36 cellular contexts compared by ENCODE assay signal in genomic region chr10:133362846-133363245, GRCh38. TPM values are rescaled to one million over a fixed set of nuclear protein-coding genes. Genes with fewer than 3 reads are reported as not detected.
"Had no signal": no experiment of that assay in that cellular context is flagged by ENCODE, and none has a peak within 500 bp of the region (broad histone marks: within the 10 kb centered on the region; RNA-seq: fewer than 3 reads in every experiment).

No MANE protein-coding gene starts in this region.

- H3K4me3 ChIP-seq: PC-9 had no signal

- H3K27me3 Mint-ChIP-seq: activated CD4-positive, alpha-beta memory T cell treated with anti-CD3 and anti-CD28 coated beads, Interleukin-2, amount 10 ng/mL, durations not matched to agents 7 days and 5 days; activated CD8-positive, alpha-beta memory T cell treated with anti-CD3 and anti-CD28 coated beads, Interleukin-2, amount 10 ng/mL, durations not matched to agents 7 days and 5 days; activated naive CD4-positive, alpha-beta T cell treated with anti-CD3 and anti-CD28 coated beads, Interleukin-2, amount 10 ng/mL, durations not matched to agents 7 days and 5 days; activated naive CD8-positive, alpha-beta T cell; activated naive CD8-positive, alpha-beta T cell treated with anti-CD3 and anti-CD28 coated beads, Interleukin-2, amount 50 U/mL, for 24 hours; brain had no signal

- H2AFZ ChIP-seq: PC-9 had no signal

- ATAC-seq: activated CD8-positive, alpha-beta memory T cell treated with anti-CD3 and anti-CD28 coated beads, Interleukin-2, amount 10 ng/mL, durations not matched to agents 7 days and 5 days; activated naive CD8-positive, alpha-beta T cell treated with anti-CD3 and anti-CD28 coated beads, Interleukin-2, amount 50 U/mL, for 24 hours had no signal

- FAIRE-seq: bronchial epithelial cell, RCC 7860 had no signal

- H3K27ac Mint-ChIP-seq: activated CD4-positive, alpha-beta memory T cell treated with anti-CD3 and anti-CD28 coated beads, Interleukin-2, amount 10 ng/mL, durations not matched to agents 7 days and 5 days; activated CD8-positive, alpha-beta memory T cell treated with anti-CD3 and anti-CD28 coated beads, Interleukin-2, amount 10 ng/mL, durations not matched to agents 7 days and 5 days had no signal

- H3K4me1 Mint-ChIP-seq: activated CD4-positive, alpha-beta memory T cell treated with anti-CD3 and anti-CD28 coated beads, Interleukin-2, amount 10 ng/mL, durations not matched to agents 7 days and 5 days; activated naive CD4-positive, alpha-beta T cell treated with anti-CD3 and anti-CD28 coated beads, Interleukin-2, amount 10 ng/mL, durations not matched to agents 7 days and 5 days; brain had no signal

- H3K27ac ChIP-seq: PC-9, VCaP had no signal

- H3K4me2 ChIP-seq: PC-9 had no signal

- H3K9me3 Mint-ChIP-seq: activated CD4-positive, alpha-beta memory T cell treated with anti-CD3 and anti-CD28 coated beads, Interleukin-2, amount 10 ng/mL, durations not matched to agents 7 days and 5 days; activated naive CD4-positive, alpha-beta T cell treated with anti-CD3 and anti-CD28 coated beads, Interleukin-2, amount 10 ng/mL, durations not matched to agents 7 days and 5 days; activated naive CD8-positive, alpha-beta T cell treated with anti-CD3 and anti-CD28 coated beads, Interleukin-2, amount 50 U/mL, for 24 hours; brain had no signal

- H3K36me3 Mint-ChIP-seq: activated naive CD8-positive, alpha-beta T cell had no signal

- H3K4me3 Mint-ChIP-seq: activated CD4-positive, alpha-beta memory T cell treated with anti-CD3 and anti-CD28 coated beads, Interleukin-2, amount 10 ng/mL, durations not matched to agents 7 days and 5 days; activated CD8-positive, alpha-beta memory T cell treated with anti-CD3 and anti-CD28 coated beads, Interleukin-2, amount 10 ng/mL, durations not matched to agents 7 days and 5 days; activated naive CD4-positive, alpha-beta T cell treated with anti-CD3 and anti-CD28 coated beads, Interleukin-2, amount 10 ng/mL, durations not matched to agents 7 days and 5 days; activated naive CD8-positive, alpha-beta T cell; activated naive CD8-positive, alpha-beta T cell treated with anti-CD3 and anti-CD28 coated beads, Interleukin-2, amount 50 U/mL, for 24 hours; brain had no signal

- DNase-seq: activated CD4-positive, alpha-beta memory T cell treated with anti-CD3 and anti-CD28 coated beads, Interleukin-2, amount 10 ng/mL, durations not matched to agents 7 days and 5 days; activated CD4-positive, alpha-beta T cell treated with anti-CD3 and anti-CD28 coated beads for 1 hour; activated CD4-positive, alpha-beta T cell treated with anti-CD3 and anti-CD28 coated beads for 48 hours; activated CD4-positive, CD25-positive, alpha-beta regulatory T cell; activated CD8-positive, alpha-beta memory T cell treated with anti-CD3 and anti-CD28 coated beads for 24 hours; activated CD8-positive, alpha-beta memory T cell treated with anti-CD3 and anti-CD28 coated beads, Interleukin-2, amount 10 ng/mL, durations not matched to agents 7 days and 5 days; activated CD8-positive, alpha-beta memory T cell treated with anti-CD3 and anti-CD28 coated beads, Interleukin-2, amount 50 U/mL, for 48 hours; activated effector memory CD4-positive, alpha-beta T cell treated with Interleukin-2 at 50 U/mL for 16 hours; activated naive CD4-positive, alpha-beta T cell treated with anti-CD3 and anti-CD28 coated beads, Interleukin-2, amount 10 ng/mL, durations not matched to agents 7 days and 5 days; activated naive CD8-positive, alpha-beta T cell treated with anti-CD3 and anti-CD28 coated beads, Interleukin-2, amount 50 U/mL, for 24 hours; activated T-cell treated with anti-CD3 and anti-CD28 coated beads, Interleukin-2, amount 50 U/mL, for 48 hours; anterior cingulate cortex; caudate nucleus; cerebellar nuclear complex; NCI-H1092 treated with DMSO at 0.1 percent for 48 hours; NCI-H1417; NCI-H146; NCI-H187; NCI-H2029 treated with DMSO at 0.1 percent for 48 hours; NCI-H2107; NCI-H2171; NCI-H510A; NCI-H526; NCI-H748 treated with DMSO at 0.1 percent for 48 hours; PC-9; SW 1271; T-helper 1 cell; T-helper 2 cell; T-helper 9 cell had no signal

RNA-seq across cellular contexts. Expression of gene PRAP1, which starts 15.7 kb away (rescaled TPM):
- total RNA-seq: activated CD4-positive, alpha-beta memory T cell treated with anti-CD3 and anti-CD28 coated beads, Interleukin-2, amount 10 ng/mL, durations not matched to agents 7 days and 5 days; activated CD8-positive, alpha-beta memory T cell treated with anti-CD3 and anti-CD28 coated beads, Interleukin-2, amount 10 ng/mL, durations not matched to agents 7 days and 5 days; bronchial epithelial cell; M059J; OCI-LY7; PC-9 had no signal

RNA-seq across cellular contexts. Expression of gene CALY, which starts 26.1 kb away (rescaled TPM):
- total RNA-seq: activated CD4-positive, alpha-beta memory T cell treated with anti-CD3 and anti-CD28 coated beads, Interleukin-2, amount 10 ng/mL, durations not matched to agents 7 days and 5 days; activated CD8-positive, alpha-beta memory T cell treated with anti-CD3 and anti-CD28 coated beads, Interleukin-2, amount 10 ng/mL, durations not matched to agents 7 days and 5 days; bronchial epithelial cell; M059J; OCI-LY7; PC-9 had no signal
